In the genomic region with DNA sequence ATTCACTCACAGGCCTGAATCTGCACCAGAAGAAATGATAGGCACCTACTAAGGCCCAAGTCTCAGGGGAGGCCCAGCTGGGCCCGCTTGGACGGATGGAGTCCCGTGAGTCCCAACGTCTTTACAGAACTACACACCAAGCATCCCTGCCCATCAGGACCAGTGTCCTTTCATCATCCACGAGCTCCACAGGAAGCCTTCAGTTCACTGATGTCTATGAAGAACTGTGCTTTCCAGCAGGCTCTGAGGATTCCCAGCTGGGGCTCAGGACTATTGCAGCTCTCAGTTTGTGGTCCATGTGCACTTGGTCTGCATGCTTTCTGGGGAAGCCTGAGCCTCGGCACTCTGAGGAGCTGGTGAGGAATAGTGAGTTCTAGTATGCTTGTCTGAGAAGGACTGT, we compare ENCODE assay signal across 1 cellular context.
TF ChIP-seq lines count a peak whose summit lies in the region.

No MANE protein-coding gene starts in this region.

TF ChIP-seq in IMR-90, 13 proteins besides CTCF, POLR2A, EP300 and RAD21 (continued from another document):
- TF ChIP-seq, protein P1, sequence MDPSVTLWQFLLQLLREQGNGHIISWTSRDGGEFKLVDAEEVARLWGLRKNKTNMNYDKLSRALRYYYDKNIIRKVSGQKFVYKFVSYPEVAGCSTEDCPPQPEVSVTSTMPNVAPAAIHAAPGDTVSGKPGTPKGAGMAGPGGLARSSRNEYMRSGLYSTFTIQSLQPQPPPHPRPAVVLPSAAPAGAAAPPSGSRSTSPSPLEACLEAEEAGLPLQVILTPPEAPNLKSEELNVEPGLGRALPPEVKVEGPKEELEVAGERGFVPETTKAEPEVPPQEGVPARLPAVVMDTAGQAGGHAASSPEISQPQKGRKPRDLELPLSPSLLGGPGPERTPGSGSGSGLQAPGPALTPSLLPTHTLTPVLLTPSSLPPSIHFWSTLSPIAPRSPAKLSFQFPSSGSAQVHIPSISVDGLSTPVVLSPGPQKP (IDR thresholded peaks at IDR 0.05; ENCODE audit: borderline replicate concordance, low read depth, low read length), result no peak
- TF ChIP-seq MAZ (IDR thresholded peaks at IDR 0.05; ENCODE audit: borderline replicate concordance, low read depth, low read length) (no peak), RCOR1 (IDR thresholded peaks at IDR 0.05; ENCODE audit: insufficient replicate concordance, low read length) (no peak), RFX5 (IDR thresholded peaks at IDR 0.05; ENCODE audit: low read depth, low read length) (no peak), FOS (IDR thresholded peaks at IDR 0.05; ENCODE audit: low read depth, low read length) (no peak), BHLHE40 (IDR thresholded peaks at IDR 0.05; ENCODE audit: low read depth, low read length) (no peak)
- TF ChIP-seq, protein P2, sequence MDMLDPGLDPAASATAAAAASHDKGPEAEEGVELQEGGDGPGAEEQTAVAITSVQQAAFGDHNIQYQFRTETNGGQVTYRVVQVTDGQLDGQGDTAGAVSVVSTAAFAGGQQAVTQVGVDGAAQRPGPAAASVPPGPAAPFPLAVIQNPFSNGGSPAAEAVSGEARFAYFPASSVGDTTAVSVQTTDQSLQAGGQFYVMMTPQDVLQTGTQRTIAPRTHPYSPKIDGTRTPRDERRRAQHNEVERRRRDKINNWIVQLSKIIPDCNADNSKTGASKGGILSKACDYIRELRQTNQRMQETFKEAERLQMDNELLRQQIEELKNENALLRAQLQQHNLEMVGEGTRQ (IDR thresholded peaks at IDR 0.05; ENCODE audit: low read depth, low read length), result no peak
